ENCODE assay signal across 8 cellular contexts in the genomic region with DNA sequence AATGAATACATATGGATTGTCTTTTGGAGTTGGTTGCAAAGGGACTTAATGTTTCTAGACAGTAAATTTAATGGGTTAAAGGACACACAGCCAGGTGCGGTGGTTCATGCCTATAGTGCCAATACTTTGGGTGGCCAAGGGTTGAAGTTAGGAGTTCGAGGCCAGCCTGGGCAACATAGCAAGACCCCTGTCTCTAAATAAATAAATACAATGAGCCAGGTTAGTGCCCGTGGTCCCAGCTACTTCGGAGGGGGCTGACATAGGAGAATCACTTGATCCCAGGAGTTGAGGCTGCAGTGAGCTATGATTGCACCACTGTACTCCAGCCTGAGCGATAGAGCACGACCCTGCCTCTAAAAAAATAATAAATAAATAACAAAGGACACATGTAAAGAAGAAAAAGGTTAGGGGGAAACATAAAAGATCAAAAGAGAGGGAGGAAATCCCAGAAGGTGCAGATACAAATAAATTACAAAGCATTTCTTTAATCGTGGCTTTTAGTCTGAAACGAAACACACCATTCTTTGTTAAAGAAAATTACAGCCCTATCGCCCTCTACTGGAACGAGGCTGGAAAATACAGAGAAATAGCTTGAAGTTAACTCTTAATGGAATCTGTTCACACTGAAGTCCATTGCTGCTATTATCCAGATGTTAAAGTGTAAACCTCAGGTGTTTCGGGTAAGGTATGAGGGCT. TPM values are rescaled to one million over a fixed set of nuclear protein-coding genes. Genes with fewer than 3 reads are reported as not detected.
DNase-seq lines count a peak whose midpoint lies in the region; ATAC-seq and TF ChIP-seq lines count a peak whose summit lies in the region.

No MANE protein-coding gene starts in this region.

- no peak overlapping the region for H3K4me3 ChIP-seq in GM06990 (replicated peaks; ENCODE audit: low read depth, low read length)

- in situ Hi-C loops in T47D (cut with HindIII; ENCODE audit: low pct_unique_long_range_greater_than_20kb, low sequenced_read_pairs): no loop called here

- peak; percentile 60 for TF ChIP-seq CTCF in GM06990 (IDR thresholded peaks at IDR 0.05; ENCODE audit: insufficient read depth, low read length, poor library complexity, severe bottlenecking)

- H3K27me3 ChIP-seq in GM06990 (replicated peaks; ENCODE audit: control insufficient read depth, insufficient read depth, low read length): no peaks in the 10 kb centered on the region

- no peaks in the 10 kb centered on the region; the same call in 1 of the 2 replicates for H3K36me3 ChIP-seq in GM06990 (ENCODE audit: control insufficient read depth, insufficient read depth, low read length)

- no peak for ATAC-seq in HG03135 (IDR thresholded peaks at IDR 0.05; ENCODE audit: unreplicated experiment)

- DNase-seq in AG20443 (ENCODE audit: low spot score) (peak; percentile 40), GM06990 (ENCODE audit: extremely low read depth, insufficient read length) (peak; percentile 20), NCI-H2227 (lab: John Stamatoyannopoulos, UW; ENCODE audit: unreplicated experiment) (peak; percentile 67), T47D (ENCODE audit: low read depth in 1 of 2, low spot score in 1 of 2) (peak; percentile 20 to 52), medulla oblongata (ENCODE audit: extremely low spot score) (peak; percentile 78), ureter (ENCODE audit: low spot score) (no peak)
- DNase-seq in activated CD4-positive, CD25-positive, alpha-beta regulatory T cell treated with anti-CD3 and anti-CD28 coated beads, Interleukin-2, amount 50 U/mL, for 72 hours: no peak

RNA-seq across cellular contexts. Expression of a gene that starts 42.6 kb away (rescaled TPM):
- total RNA-seq in ureter: 4.4 TPM

Comparison
In these comparisons a context has a peak if more than half of its experiments do, and no peak if none do; other contexts are left out.
1. DNase-seq: peak in AG20443 (single experiment), GM06990 (single experiment), NCI-H2227 (single experiment), T47D (2 of 2) and medulla oblongata (single experiment); none in activated CD4-positive, CD25-positive, alpha-beta regulatory T cell treated with anti-CD3 and anti-CD28 coated beads, Interleukin-2, amount 50 U/mL, for 72 hours (single experiment) and ureter (single experiment).